ENCODE assay signal across 8 cellular contexts in genomic region chr22:30397656-30398635, GRCh38. TPM values are rescaled to one million over a fixed set of nuclear protein-coding genes. Genes with fewer than 3 reads are reported as not detected.
A peak's percentile ranks its signal among the peaks of the same experiment; 100 is the strongest.
DNase-seq lines count a peak whose midpoint lies in the region; ATAC-seq and TF ChIP-seq lines count a peak whose summit lies in the region.

No MANE protein-coding gene starts in this region.

- intact Hi-C loops in stomach (cut with DNase I; ENCODE audit: low total_unique reads): no loop called here

- H3K27me3 ChIP-seq in iPS-18a (ENCODE audit: control insufficient read depth, insufficient read depth, low read length) (peaks cover 33% of the 10 kb centered on the region), stomach (peaks cover 0 to 29% (median 9%) of the 10 kb centered on the region in 3 donors)

- H3K4me1 ChIP-seq in iPS-18a (ENCODE audit: control insufficient read depth, low read depth, low read length): peaks cover 20% of the 10 kb centered on the region
- peaks cover 27 to 43% (median 35%) of the 10 kb centered on the region in 4 donors for H3K4me1 ChIP-seq in stomach

- ATAC-seq in GM18502 (IDR thresholded peaks at IDR 0.05; ENCODE audit: poor library complexity, unreplicated experiment): no peak

- H3K9me3 ChIP-seq in iPS-18a (ENCODE audit: control insufficient read depth, low read depth, low read length) (no peaks in the 10 kb centered on the region), stomach (no peaks in the 10 kb centered on the region)

- 16 to 24% (median 20%) methylated on average over 11 of the region's 11 CpGs for WGBS in stomach, 5 donors

- peak in 51 of 76 experiments; percentile 12 to 69 (median 38) for DNase-seq in HUDEP-2 (lab: John Stamatoyannopoulos, UW; ENCODE audit: unreplicated experiment in 76 of 76)
- DNase-seq in activated naive CD8-positive, alpha-beta T cell treated with anti-CD3 and anti-CD28 coated beads for 36 hours: no peak
- DNase-seq in stomach: no peak
- DNase-seq in NCI-H226: no peak
- no peak for DNase-seq in GDM1 (lab: John Stamatoyannopoulos, UW)
- DNase-seq in Kasumi-1 (lab: John Stamatoyannopoulos, UW): no peak

- H3K36me3 ChIP-seq in iPS-18a (ENCODE audit: control insufficient read depth, low read depth, low read length) (no peaks in the 10 kb centered on the region), stomach (peaks cover 0 to 8% (median 0%) of the 10 kb centered on the region in 4 donors)

- no peak for TF ChIP-seq EP300 in stomach (IDR thresholded peaks at IDR 0.05)

- H3K9me3 Mint-ChIP-seq in activated naive CD8-positive, alpha-beta T cell treated with anti-CD3 and anti-CD28 coated beads for 36 hours: no peaks in the 10 kb centered on the region

- no peaks in the 10 kb centered on the region for H3K27me3 Mint-ChIP-seq in activated naive CD8-positive, alpha-beta T cell treated with anti-CD3 and anti-CD28 coated beads for 36 hours

- peak overlapping the region; percentile 86 for H3K4me3 Mint-ChIP-seq in activated naive CD8-positive, alpha-beta T cell treated with anti-CD3 and anti-CD28 coated beads for 36 hours

- H3K4me3 ChIP-seq in iPS-18a (ENCODE audit: low read length) (peak overlapping the region; percentile 65), stomach (peak overlapping the region; percentile 69 to 78 (median 76))

- H3K9ac ChIP-seq in iPS-18a (ENCODE audit: low read length): no peak overlapping the region

- H3K27ac Mint-ChIP-seq in activated naive CD8-positive, alpha-beta T cell treated with anti-CD3 and anti-CD28 coated beads for 36 hours: peak overlapping the region; percentile 45

- no peak for TF ChIP-seq CTCF in stomach (IDR thresholded peaks at IDR 0.05)

- H3K4me1 Mint-ChIP-seq in activated naive CD8-positive, alpha-beta T cell treated with anti-CD3 and anti-CD28 coated beads for 36 hours: peaks cover 42% of the 10 kb centered on the region

- H3K36me3 Mint-ChIP-seq in activated naive CD8-positive, alpha-beta T cell treated with anti-CD3 and anti-CD28 coated beads for 36 hours: peaks cover 3% of the 10 kb centered on the region

- H3K27ac ChIP-seq in iPS-18a (ENCODE audit: low read length): no peak overlapping the region
- peak overlapping the region in 3 of 5 donors; percentile 69 to 82 (median 80) for H3K27ac ChIP-seq in stomach

- no peak for TF ChIP-seq POLR2A in stomach (IDR thresholded peaks at IDR 0.05)

RNA-seq across cellular contexts. Expression of gene SEC14L2, which starts 1.1 kb away (rescaled TPM):
- 1 to 10 TPM; 9.1 to 9.4 TPM for total RNA-seq in activated naive CD8-positive, alpha-beta T cell treated with anti-CD3 and anti-CD28 coated beads for 36 hours
- total RNA-seq in stomach: 10 to 100 TPM in 2 of 5 donors, 1 to 10 TPM in 1, not detected in 2; 4.1 to 19.4 (median 17.1) TPM
- 10 to 100 TPM in 1 of 3 donors, 1 to 10 TPM in 2; 9.9 to 10.3 (median 10.0) TPM for polyA plus RNA-seq in stomach

RNA-seq across cellular contexts. Expression of gene RNF215, which starts 10.7 kb away (rescaled TPM):
- total RNA-seq in activated naive CD8-positive, alpha-beta T cell treated with anti-CD3 and anti-CD28 coated beads for 36 hours: 1 to 10 TPM; 3.3 to 3.9 TPM
- 10 to 100 TPM in 3 of 5 donors, 1 to 10 TPM in 2; 3.6 to 29.4 (median 15.6) TPM for total RNA-seq in stomach
- 1 to 10 TPM; 4.1 to 8.4 (median 4.3) TPM for polyA plus RNA-seq in stomach

RNA-seq across cellular contexts. Expression of gene MTFP1, which starts 27.6 kb away (rescaled TPM):
- 100 to 1,000 TPM; 109 to 114 TPM for total RNA-seq in activated naive CD8-positive, alpha-beta T cell treated with anti-CD3 and anti-CD28 coated beads for 36 hours
- 10 to 100 TPM in 2 of 5 donors, 1 to 10 TPM in 2, not detected in 1; 1.8 to 14.8 (median 10.2) TPM for total RNA-seq in stomach
- polyA plus RNA-seq in stomach: 10 to 100 TPM; 15.3 to 45.0 (median 27.4) TPM

RNA-seq across cellular contexts. Expression of gene CCDC157, which starts 41.1 kb away (rescaled TPM):
- 1 to 10 TPM; 2.5 to 2.6 TPM for total RNA-seq in activated naive CD8-positive, alpha-beta T cell treated with anti-CD3 and anti-CD28 coated beads for 36 hours
- total RNA-seq in stomach: 1 to 10 TPM in 3 of 5 donors, under 1 TPM in 1, not detected in 1; 0.73 to 9.0 (median 3.0) TPM
- 1 to 10 TPM; 1.7 to 3.7 (median 1.9) TPM for polyA plus RNA-seq in stomach

RNA-seq across cellular contexts. Expression of gene SF3A1, which starts 41.3 kb away (rescaled TPM):
- total RNA-seq in activated naive CD8-positive, alpha-beta T cell treated with anti-CD3 and anti-CD28 coated beads for 36 hours: 100 to 1,000 TPM; 243 to 244 TPM
- 100 to 1,000 TPM in 1 of 5 donors, 10 to 100 TPM in 4; 30.3 to 316 (median 38.8) TPM for total RNA-seq in stomach
- 10 to 100 TPM; 13.6 to 15.6 (median 15.0) TPM for polyA plus RNA-seq in stomach

Comparison
In these comparisons a context has a peak if more than half of its experiments do, and no peak if none do; other contexts are left out.
1. DNase-seq: peak in HUDEP-2 (51 of 76); none in activated naive CD8-positive, alpha-beta T cell treated with anti-CD3 and anti-CD28 coated beads for 36 hours (single experiment), stomach (single experiment), NCI-H226 (single experiment), GDM1 (single experiment) and Kasumi-1 (0 of 2).
2. RNA of gene MTFP1, which starts 27.6 kb away (total RNA-seq): 109 to 114 TPM in activated naive CD8-positive, alpha-beta T cell treated with anti-CD3 and anti-CD28 coated beads for 36 hours; 1.8 to 14.8 TPM in stomach; every median in the first group is over 4 times any median in the second.